ENCODE assay signal across 15 cellular contexts in genomic region chr16:11302977-11303376, GRCh38. TPM values are rescaled to one million over a fixed set of nuclear protein-coding genes. Genes with fewer than 3 reads are reported as not detected.
A peak's percentile ranks its signal among the peaks of the same experiment; 100 is the strongest.
DNase-seq lines count a peak whose midpoint lies in the region; ATAC-seq and TF ChIP-seq lines count a peak whose summit lies in the region.
"Had no signal": no experiment of that assay in that cellular context is flagged by ENCODE, and none has a peak within 500 bp of the region (broad histone marks: within the 10 kb centered on the region; RNA-seq: fewer than 3 reads in every experiment).

No MANE protein-coding gene starts in this region.

- H3K79me2 ChIP-seq in DOHH2 (ENCODE audit: control insufficient read depth, low read length) (no peaks in the 10 kb centered on the region), osteoblast (ENCODE audit: insufficient read depth, low read length) (no peaks in the 10 kb centered on the region)

- DNase-seq in NCI-H146 treated with DMSO at 0.1 percent for 48 hours (lab: John Stamatoyannopoulos, UW; ENCODE audit: unreplicated experiment): peak; percentile 37
- DNase-seq in RWPE1 (ENCODE audit: low spot score): no peak
- DNase-seq in osteoblast (ENCODE audit: insufficient read length, low spot score, missing footprints): peak; percentile 29
- no peak for DNase-seq in activated CD8-positive, alpha-beta memory T cell treated with anti-CD3 and anti-CD28 coated beads, Interleukin-2, amount 10 ng/mL, durations not matched to agents 7 days and 5 days
- no peak for DNase-seq in HuH-7.5 (ENCODE audit: low spot score)
- DNase-seq in SKM-1 treated with dmso at 0.1 percent for 144 hours (lab: John Stamatoyannopoulos, UW; ENCODE audit: unreplicated experiment): no peak
- DNase-seq: activated CD4-positive, alpha-beta T cell treated with anti-CD3 and anti-CD28 coated beads, Interleukin-2, amount 50 U/mL, for 48 hours; activated effector memory CD4-positive, alpha-beta T cell treated with Interleukin-2 at 50 U/mL for 16 hours; CD4-positive, CD25-positive, alpha-beta regulatory T cell; NCI-H1930; T1000 had no signal

- POLR2A ChIA-PET in RWPE1 (lab: Yijun Ruan, JAX; ENCODE audit: low non-redundant PET): no interaction called here

- no peaks in the 10 kb centered on the region for H3K9me3 Mint-ChIP-seq in activated CD8-positive, alpha-beta memory T cell treated with anti-CD3 and anti-CD28 coated beads, Interleukin-2, amount 10 ng/mL, durations not matched to agents 7 days and 5 days (ENCODE audit: low read depth)
- H3K9me3 Mint-ChIP-seq: CD4-positive, CD25-positive, alpha-beta regulatory T cell had no signal

- no peak overlapping the region for H2AFZ ChIP-seq in osteoblast (ENCODE audit: low read length)

- peaks cover 2% of the 10 kb centered on the region for H3K9me3 ChIP-seq in DOHH2 (ENCODE audit: control insufficient read depth, insufficient read depth, low read length)
- H3K9me3 ChIP-seq in osteoblast (ENCODE audit: low read depth, low read length): no peaks in the 10 kb centered on the region

- H3K4me3 ChIP-seq in DOHH2 (ENCODE audit: low read length): no peak overlapping the region
- no peak overlapping the region for H3K4me3 ChIP-seq in osteoblast (ENCODE audit: insufficient read depth, low read length)

- no peaks in the 10 kb centered on the region for H3K9me2 ChIP-seq in DOHH2 (replicated peaks; ENCODE audit: control insufficient read depth, low read length)

- peak overlapping the region; percentile 15 for H3K4me2 ChIP-seq in DOHH2 (ENCODE audit: low read length)
- no peak overlapping the region for H3K4me2 ChIP-seq in osteoblast (ENCODE audit: insufficient read depth, low read length)

- H4K20me1 ChIP-seq in DOHH2 (ENCODE audit: control insufficient read depth, insufficient read depth, low read depth, low read length): no peaks in the 10 kb centered on the region
- no peaks in the 10 kb centered on the region for H4K20me1 ChIP-seq in osteoblast (ENCODE audit: insufficient read depth, low read length)

- CTCF ChIA-PET in RWPE1 (lab: Yijun Ruan, JAX): no interaction called here
- CTCF ChIA-PET in activated CD8-positive, alpha-beta memory T cell treated with anti-CD3 and anti-CD28 coated beads, Interleukin-2, amount 10 ng/mL, durations not matched to agents 7 days and 5 days (lab: Charles Lee): interaction anchor here (1.3 kb wide), 1 partner anchor 23 kb away, joined by 4 read pairs; no protein-coding TSS in a partner anchor

- H3K4me1 ChIP-seq in DOHH2 (ENCODE audit: control insufficient read depth, low read length) (peaks cover 90% of the 10 kb centered on the region), osteoblast (ENCODE audit: insufficient read depth, low read length) (no peaks in the 10 kb centered on the region)

- no peak for TF ChIP-seq CTCF in DOHH2 (IDR thresholded peaks at IDR 0.05; ENCODE audit: low read depth, low read length, poor library complexity, severe bottlenecking)
- TF ChIP-seq CTCF in RWPE1 (conservative IDR thresholded peaks at IDR 0.05; ENCODE audit: low read depth): no peak
- TF ChIP-seq CTCF in osteoblast (IDR thresholded peaks at IDR 0.05; ENCODE audit: extremely low read depth, low read depth, low read length): no peak

- ATAC-seq in activated CD8-positive, alpha-beta memory T cell treated with anti-CD3 and anti-CD28 coated beads, Interleukin-2, amount 10 ng/mL, durations not matched to agents 7 days and 5 days: no peak

- no peak overlapping the region for H3K4me3 Mint-ChIP-seq in activated CD8-positive, alpha-beta memory T cell treated with anti-CD3 and anti-CD28 coated beads, Interleukin-2, amount 10 ng/mL, durations not matched to agents 7 days and 5 days
- H3K4me3 Mint-ChIP-seq: memory B cell had no signal

- H3K27me3 Mint-ChIP-seq in activated CD8-positive, alpha-beta memory T cell treated with anti-CD3 and anti-CD28 coated beads, Interleukin-2, amount 10 ng/mL, durations not matched to agents 7 days and 5 days: peaks cover 30% of the 10 kb centered on the region
- H3K27me3 Mint-ChIP-seq: memory B cell had no signal

- H3K36me3 ChIP-seq in DOHH2 (ENCODE audit: control insufficient read depth, low read length) (no peaks in the 10 kb centered on the region), osteoblast (ENCODE audit: insufficient read depth, low read length) (no peaks in the 10 kb centered on the region)

- H3K27ac ChIP-seq in DOHH2 (ENCODE audit: low read depth, low read length): no peak overlapping the region; the same call in 1 of the 2 replicates
- 0 out of 2 replicates have a peak overlapping the region, but pooled peaks have one; percentile 9 for H3K27ac ChIP-seq in RWPE1
- H3K27ac ChIP-seq in osteoblast (ENCODE audit: low read depth, low read length): no peak overlapping the region

- no peaks in the 10 kb centered on the region for H3K27me3 ChIP-seq in DOHH2 (ENCODE audit: control insufficient read depth, low read length)
- H3K27me3 ChIP-seq in osteoblast (ENCODE audit: insufficient read depth, low read length): no peaks in the 10 kb centered on the region

- no peak overlapping the region for H3K27ac Mint-ChIP-seq in activated CD8-positive, alpha-beta memory T cell treated with anti-CD3 and anti-CD28 coated beads, Interleukin-2, amount 10 ng/mL, durations not matched to agents 7 days and 5 days
- H3K27ac Mint-ChIP-seq: CD4-positive, CD25-positive, alpha-beta regulatory T cell; memory B cell had no signal

- peaks cover 25% of the 10 kb centered on the region for H3F3A ChIP-seq in DOHH2 (ENCODE audit: control insufficient read depth, insufficient read depth)

- peaks cover 1% of the 10 kb centered on the region for H3K36me3 Mint-ChIP-seq in activated CD8-positive, alpha-beta memory T cell treated with anti-CD3 and anti-CD28 coated beads, Interleukin-2, amount 10 ng/mL, durations not matched to agents 7 days and 5 days
- H3K36me3 Mint-ChIP-seq: CD4-positive, CD25-positive, alpha-beta regulatory T cell had no signal

- H3K4me1 Mint-ChIP-seq in activated CD8-positive, alpha-beta memory T cell treated with anti-CD3 and anti-CD28 coated beads, Interleukin-2, amount 10 ng/mL, durations not matched to agents 7 days and 5 days: peaks cover 10% of the 10 kb centered on the region

RNA-seq across cellular contexts. Expression of gene PRM1, which starts 21.8 kb away (rescaled TPM):
- not detected in 2 replicates for total RNA-seq in osteoblast
- not detected for total RNA-seq in activated CD8-positive, alpha-beta memory T cell treated with anti-CD3 and anti-CD28 coated beads, Interleukin-2, amount 10 ng/mL, durations not matched to agents 7 days and 5 days
- total RNA-seq: CD4-positive, CD25-positive, alpha-beta regulatory T cell; fibroblast of villous mesenchyme; skeletal muscle tissue had no signal

RNA-seq across cellular contexts. Expression of gene PRM2, which starts 26.7 kb away (rescaled TPM):
- not detected in 2 replicates for total RNA-seq in osteoblast
- not detected for total RNA-seq in activated CD8-positive, alpha-beta memory T cell treated with anti-CD3 and anti-CD28 coated beads, Interleukin-2, amount 10 ng/mL, durations not matched to agents 7 days and 5 days
- total RNA-seq: CD4-positive, CD25-positive, alpha-beta regulatory T cell; fibroblast of villous mesenchyme; skeletal muscle tissue had no signal

RNA-seq across cellular contexts. Expression of gene PRM3, which starts 29.5 kb away (rescaled TPM):
- not detected in 2 replicates for total RNA-seq in osteoblast
- not detected for total RNA-seq in activated CD8-positive, alpha-beta memory T cell treated with anti-CD3 and anti-CD28 coated beads, Interleukin-2, amount 10 ng/mL, durations not matched to agents 7 days and 5 days
- total RNA-seq: CD4-positive, CD25-positive, alpha-beta regulatory T cell; fibroblast of villous mesenchyme; skeletal muscle tissue had no signal

RNA-seq across cellular contexts. Expression of gene TNP2, which starts 33.9 kb away (rescaled TPM):
- total RNA-seq in osteoblast: not detected in 2 replicates
- total RNA-seq in activated CD8-positive, alpha-beta memory T cell treated with anti-CD3 and anti-CD28 coated beads, Interleukin-2, amount 10 ng/mL, durations not matched to agents 7 days and 5 days: not detected
- total RNA-seq: CD4-positive, CD25-positive, alpha-beta regulatory T cell; fibroblast of villous mesenchyme; skeletal muscle tissue had no signal

RNA-seq across cellular contexts. Expression of gene RMI2, which starts 42.3 kb away (rescaled TPM):
- 1.4 and 1.8 TPM in 2 replicates for total RNA-seq in osteoblast
- 10 to 100 TPM; 65.9 to 70.4 TPM for total RNA-seq in activated CD8-positive, alpha-beta memory T cell treated with anti-CD3 and anti-CD28 coated beads, Interleukin-2, amount 10 ng/mL, durations not matched to agents 7 days and 5 days

Comparison
In these comparisons a context has a peak if more than half of its experiments do, and no peak if none do; other contexts are left out.
1. DNase-seq: peak in NCI-H146 treated with DMSO at 0.1 percent for 48 hours (single experiment) and osteoblast (single experiment); none in RWPE1 (single experiment), activated CD8-positive, alpha-beta memory T cell treated with anti-CD3 and anti-CD28 coated beads, Interleukin-2, amount 10 ng/mL, durations not matched to agents 7 days and 5 days (single experiment), HuH-7.5 (single experiment) and SKM-1 treated with dmso at 0.1 percent for 144 hours (single experiment).